Comparison of ENCODE assay signal across 9 cellular contexts in the genomic region with DNA sequence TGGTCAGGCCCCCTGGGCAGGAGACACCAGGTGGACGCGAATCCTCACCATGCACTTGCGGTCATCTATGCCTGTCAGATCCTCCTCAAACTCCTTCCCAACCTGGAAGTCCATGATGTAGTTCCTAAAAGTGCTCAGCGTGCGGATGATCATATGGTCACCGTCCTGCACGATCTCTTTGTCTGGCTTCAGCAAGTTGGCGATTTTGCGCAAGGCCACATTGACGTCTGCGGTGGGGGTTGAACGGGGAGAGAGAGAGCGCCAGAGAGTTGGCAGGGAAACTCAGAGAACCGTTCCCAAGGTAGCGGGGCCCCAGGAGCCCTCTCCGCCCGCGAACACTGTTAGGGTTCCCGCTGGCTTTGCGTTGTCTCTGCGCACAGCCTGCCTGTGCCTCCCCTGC. TPM values are rescaled to one million over a fixed set of nuclear protein-coding genes. Genes with fewer than 3 reads are reported as not detected.
DNase-seq lines count a peak whose midpoint lies in the region; ATAC-seq and TF ChIP-seq lines count a peak whose summit lies in the region.
"Had no signal": no experiment of that assay in that cellular context is flagged by ENCODE, and none has a peak within 500 bp of the region (broad histone marks: within the 10 kb centered on the region; RNA-seq: fewer than 3 reads in every experiment).

No MANE protein-coding gene starts in this region.

- POLR2A ChIA-PET in OCI-LY7 (lab: Charles Lee): no interaction called here

- no peak overlapping the region for H2AFZ ChIP-seq in fibroblast of lung (ENCODE audit: low read length)
- no peak overlapping the region for H2AFZ ChIP-seq in OCI-LY7 (ENCODE audit: low read length)

- H3K9me2 ChIP-seq in OCI-LY7 (ENCODE audit: insufficient read depth, low read length): no peaks in the 10 kb centered on the region

- TF ChIP-seq POLR2A in upper lobe of left lung (IDR thresholded peaks at IDR 0.05): peak in 1 of 4 donors; percentile 13

- H4K20me1 ChIP-seq in fibroblast of lung (ENCODE audit: control insufficient read depth, extremely low read depth, insufficient read depth, low read length) (no peaks in the 10 kb centered on the region), OCI-LY7 (ENCODE audit: insufficient read depth, low read length) (no peaks in the 10 kb centered on the region)

- H3K4me2 ChIP-seq in fibroblast of lung (ENCODE audit: extremely low read depth, insufficient read depth, low read length) (no peak overlapping the region), OCI-LY7 (ENCODE audit: low read length) (no peak overlapping the region)

- no TSS peak for BruUV-seq in OCI-LY7 (replicated peaks; lab: Mats Ljungman, UMichigan)

- H3K9ac ChIP-seq in fibroblast of lung (ENCODE audit: insufficient read depth, low read length): no peak overlapping the region

- no peak for TF ChIP-seq EP300 in upper lobe of left lung (IDR thresholded peaks at IDR 0.05)

- H3K79me2 ChIP-seq in fibroblast of lung (ENCODE audit: control insufficient read depth, insufficient read depth, low read length): no peaks in the 10 kb centered on the region
- H3K79me2 ChIP-seq in OCI-LY7 (ENCODE audit: insufficient read depth, low read depth, low read length): no peaks in the 10 kb centered on the region

- no peak overlapping the region for H3K27ac ChIP-seq in fibroblast of lung (ENCODE audit: insufficient read depth, low read length)
- peak overlapping the region in 3 of 4 donors; percentile 47 to 80 (median 48) for H3K27ac ChIP-seq in upper lobe of left lung
- no peak overlapping the region for H3K27ac ChIP-seq in OCI-LY7 (ENCODE audit: low read depth, low read length, poor library complexity, severe bottlenecking)
- H3K27ac ChIP-seq: HL-60 had no signal

- H3K4me3 ChIP-seq in fibroblast of lung (replicated peaks in 1 of 4; ENCODE audit: control extremely low read depth in 1 of 4, insufficient read depth in 1 of 4, low read depth in 3 of 4, low read length in 4 of 4): peak overlapping the region in 2 of 4 experiments; percentile 56 to 64
- H3K4me3 ChIP-seq in mucosa of descending colon: no peak overlapping the region
- H3K4me3 ChIP-seq in upper lobe of left lung: peak overlapping the region in 3 of 4 donors; percentile 44 to 64 (median 58)
- no peak overlapping the region for H3K4me3 ChIP-seq in OCI-LY7 (ENCODE audit: low read depth, low read length, poor library complexity, severe bottlenecking)

- 59 to 64% methylated on average over 21 of the region's 21 CpGs for WGBS in upper lobe of left lung, 2 donors

- no peak for ATAC-seq in mucosa of descending colon
- peak in 1 of 2 donors; percentile 13 for ATAC-seq in upper lobe of left lung (ENCODE audit: low FRiP score in 2 of 2)
- no peak for ATAC-seq in HG03175 (IDR thresholded peaks at IDR 0.05; ENCODE audit: unreplicated experiment)

- intact Hi-C loops in mucosa of descending colon (cut with DNase I, micrococcal nuclease) (no loop called here), OCI-LY7 (cut with micrococcal nuclease; ENCODE audit: unreplicated experiment) (no loop called here)

- H3K4me1 ChIP-seq in fibroblast of lung (ENCODE audit: control insufficient read depth, extremely low read depth, insufficient read depth, low read length) (peaks cover 11% of the 10 kb centered on the region), mucosa of descending colon (ENCODE audit: low read depth) (peaks cover 23% of the 10 kb centered on the region), upper lobe of left lung (peaks cover 25 to 41% (median 35%) of the 10 kb centered on the region in 4 donors), OCI-LY7 (ENCODE audit: insufficient read depth, low read length, poor library complexity, severe bottlenecking) (no peaks in the 10 kb centered on the region)

- H3K9me3 ChIP-seq in fibroblast of lung (ENCODE audit: control insufficient read depth, insufficient read depth, low read depth, low read length) (no peaks in the 10 kb centered on the region), mucosa of descending colon (no peaks in the 10 kb centered on the region), upper lobe of left lung (no peaks in the 10 kb centered on the region), OCI-LY7 (ENCODE audit: low read length) (no peaks in the 10 kb centered on the region)

- H3K36me3 ChIP-seq in fibroblast of lung (ENCODE audit: control insufficient read depth, insufficient read depth, low read length) (no peaks in the 10 kb centered on the region), mucosa of descending colon (ENCODE audit: low read depth) (no peaks in the 10 kb centered on the region), upper lobe of left lung (no peaks in the 10 kb centered on the region), OCI-LY7 (ENCODE audit: insufficient read depth, low read length) (no peaks in the 10 kb centered on the region)

- DNase-seq in NCI-H146 (lab: John Stamatoyannopoulos, UW) (peak; percentile 51), NCI-H146 treated with DMSO at 0.1 percent for 48 hours (lab: John Stamatoyannopoulos, UW; ENCODE audit: unreplicated experiment) (no peak), fibroblast of lung (ENCODE audit: low read depth in 2 of 2) (peak; percentile 78 to 84), mucosa of descending colon (peak in 2 of 3 donors; percentile 29 to 32), upper lobe of left lung (peak in 1 of 2 donors; percentile 12), OCI-LY7 (ENCODE audit: low spot score) (no peak), SHP77 (lab: John Stamatoyannopoulos, UW) (no peak)

- H3K27me3 ChIP-seq in fibroblast of lung (ENCODE audit: control insufficient read depth, insufficient read depth, low read length) (peaks cover 2% of the 10 kb centered on the region), upper lobe of left lung (no peaks in the 10 kb centered on the region)

- CTCF ChIA-PET in OCI-LY7 (lab: Charles Lee; ENCODE audit: unreplicated experiment): no interaction called here

- TF ChIP-seq CTCF in fibroblast of lung (conservative IDR thresholded peaks at IDR 0.05 in 1 of 2, IDR thresholded peaks at IDR 0.05 in 1 of 2; ENCODE audit: low read depth in 1 of 2, low read length in 2 of 2) (no peak), mucosa of descending colon (IDR thresholded peaks at IDR 0.05) (no peak), upper lobe of left lung (IDR thresholded peaks at IDR 0.05) (no peak), OCI-LY7 (conservative IDR thresholded peaks at IDR 0.05; ENCODE audit: low read length) (no peak)

RNA-seq across cellular contexts. Expression of a gene that starts 0.8 kb away (rescaled TPM):
- 5.0 and 26.2 TPM in 2 replicates for total RNA-seq in fibroblast of lung
- polyA plus RNA-seq in fibroblast of lung: 2.5 and 10.7 TPM in 2 replicates
- 2.3 and 7.4 TPM in 2 replicates for polyA plus RNA-seq in fibroblast of lung (2012)
- not detected in 2 replicates for polyA minus RNA-seq in fibroblast of lung (ENCODE audit: low replicate concordance)
- 10 to 100 TPM in 1 of 3 donors, 1 to 10 TPM in 2; 4.6 to 15.3 (median 5.0) TPM for total RNA-seq in mucosa of descending colon
- total RNA-seq in upper lobe of left lung: 10 to 100 TPM in 3 of 6 donors, 1 to 10 TPM in 2, not detected in 1; 4.8 to 22.9 (median 18.7) TPM
- total RNA-seq in OCI-LY7 (2014; rRNA removed; shearing (Covaris generic)): not detected in 2 replicates
- not detected in 2 replicates for total RNA-seq in OCI-LY7 (2022)

Comparison
In these comparisons a context has a peak if more than half of its experiments do, and no peak if none do; other contexts are left out.
1. DNase-seq: peak in NCI-H146 (single experiment), fibroblast of lung (2 of 2) and mucosa of descending colon (2 of 3); none in NCI-H146 treated with DMSO at 0.1 percent for 48 hours (single experiment), OCI-LY7 (single experiment) and SHP77 (0 of 2).
2. H3K27ac ChIP-seq: peak in upper lobe of left lung (3 of 4); none in fibroblast of lung (single experiment) and OCI-LY7 (single experiment).
3. H3K4me3 ChIP-seq: peak in upper lobe of left lung (3 of 4); none in mucosa of descending colon (single experiment) and OCI-LY7 (single experiment).